7 cellular contexts compared by ENCODE assay signal in the genomic region with DNA sequence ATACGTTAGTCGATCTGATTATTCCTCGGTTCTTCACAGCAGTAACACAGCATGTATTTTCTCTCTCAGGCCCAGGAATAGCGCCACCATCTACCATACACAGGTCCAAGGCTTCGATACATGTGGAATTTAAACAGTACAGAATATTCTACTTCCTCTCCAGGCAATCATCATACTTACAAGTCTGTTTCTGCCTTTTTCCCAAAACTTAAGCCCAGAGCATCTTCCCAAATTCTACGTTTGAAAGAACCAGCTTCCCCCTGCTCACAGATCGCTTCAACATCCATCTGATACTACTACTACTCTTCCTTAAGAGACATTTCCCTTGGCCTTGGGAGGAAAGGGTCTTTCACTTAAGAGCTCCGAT. TPM values are rescaled to one million over a fixed set of nuclear protein-coding genes. Genes with fewer than 3 reads are reported as not detected.
DNase-seq lines count a peak whose midpoint lies in the region; ATAC-seq and TF ChIP-seq lines count a peak whose summit lies in the region.

No MANE protein-coding gene starts in this region.

- H3K27me3 ChIP-seq in MG63 (no peaks in the 10 kb centered on the region), esophagus squamous epithelium (no peaks in the 10 kb centered on the region)
- H3K27me3 ChIP-seq in naive thymus-derived CD4-positive, alpha-beta T cell (ENCODE audit: control insufficient read depth in 2 of 2, insufficient read depth in 2 of 2, low read length in 2 of 2) = no peaks in the 10 kb centered on the region

- peaks cover 16% of the 10 kb centered on the region for H3K4me1 Mint-ChIP-seq in T-helper 17 cell
- peaks cover 6 to 40% (median 28%) of the 10 kb centered on the region in 7 donors for H3K4me1 Mint-ChIP-seq in naive thymus-derived CD4-positive, alpha-beta T cell

- no peaks in the 10 kb centered on the region for H3K36me3 Mint-ChIP-seq in T-helper 17 cell (ENCODE audit: low read depth)
- H3K36me3 Mint-ChIP-seq in naive thymus-derived CD4-positive, alpha-beta T cell = peaks cover 0 to 13% (median 3%) of the 10 kb centered on the region in 5 donors

- peak; percentile 17 for DNase-seq in GM03348 (ENCODE audit: low spot score)
- DNase-seq in MG63 = no peak
- no peak for DNase-seq in T-helper 17 cell
- DNase-seq in esophagus squamous epithelium (lab: John Stamatoyannopoulos, UW) = peak; percentile 1
- DNase-seq in naive thymus-derived CD4-positive, alpha-beta T cell = peak in 2 of 9 donors; percentile 18 to 21
- no peak for DNase-seq in T1000 (lab: John Stamatoyannopoulos, UW)

- CTCF ChIA-PET in naive thymus-derived CD4-positive, alpha-beta T cell (lab: Charles Lee) = interaction anchor here (0.8 to 0.9 kb wide), 2 partner anchors 11 to 225 kb away, joined by 3 to 4 read pairs; no protein-coding TSS in a partner anchor

- peaks cover 6 to 34% (median 15%) of the 10 kb centered on the region in 3 donors for H3K4me1 ChIP-seq in esophagus squamous epithelium
- peaks cover 9 to 15% of the 10 kb centered on the region in 2 donors for H3K4me1 ChIP-seq in naive thymus-derived CD4-positive, alpha-beta T cell (ENCODE audit: control insufficient read depth in 2 of 2, insufficient read depth in 2 of 2, low read length in 2 of 2)

- peak overlapping the region; percentile 87 to 96 (median 94) for H3K27ac ChIP-seq in esophagus squamous epithelium
- peak overlapping the region; percentile 90 for H3K27ac ChIP-seq in naive thymus-derived CD4-positive, alpha-beta T cell (ENCODE audit: low read depth, low read length)

- H3K9me3 ChIP-seq in MG63 (no peaks in the 10 kb centered on the region), T-helper 17 cell (ENCODE audit: control insufficient read depth, low read length, poor library complexity, severe bottlenecking) (no peaks in the 10 kb centered on the region), esophagus squamous epithelium (no peaks in the 10 kb centered on the region)
- no peaks in the 10 kb centered on the region for H3K9me3 ChIP-seq in naive thymus-derived CD4-positive, alpha-beta T cell (ENCODE audit: control insufficient read depth in 2 of 3, low read length in 3 of 3)

- intact Hi-C loops in esophagus squamous epithelium (cut with DNase I) = loop anchor here (10.0 kb wide), 1 partner anchor 143 kb away; the partner anchor contains the start of gene ERO1A
- intact Hi-C loops in naive thymus-derived CD4-positive, alpha-beta T cell (cut with micrococcal nuclease) = loop anchor here (1.0 to 10.0 kb wide), 30 partner anchors 20 to 1457 kb away; partner anchors contain the start of genes DDHD1 (in 2 of the 2), GNPNAT1 (in 2 of the 2), PSMC6 (in 2 of the 2) and PTGER2 (in 2 of the 2)

- 0 to 1% methylated on average over 7 to 8 of the region's 8 CpGs for WGBS in esophagus squamous epithelium, 2 donors

- H3K4me3 ChIP-seq in MG63 = peak overlapping the region; percentile 70
- H3K4me3 ChIP-seq in esophagus squamous epithelium = peak overlapping the region; percentile 59 to 98 (median 82)
- peak overlapping the region; percentile 87 for H3K4me3 ChIP-seq in naive thymus-derived CD4-positive, alpha-beta T cell (ENCODE audit: low read length)

- ATAC-seq in T-helper 17 cell (no peak), HG03095 (IDR thresholded peaks at IDR 0.05; ENCODE audit: unreplicated experiment) (no peak)
- no peak for ATAC-seq in naive thymus-derived CD4-positive, alpha-beta T cell

- H3K36me3 ChIP-seq in MG63 = no peaks in the 10 kb centered on the region
- no peaks in the 10 kb centered on the region for H3K36me3 ChIP-seq in esophagus squamous epithelium
- H3K36me3 ChIP-seq in naive thymus-derived CD4-positive, alpha-beta T cell (ENCODE audit: control insufficient read depth in 2 of 3, insufficient read depth in 3 of 3, low read length in 3 of 3) = no peaks in the 10 kb centered on the region

- peak overlapping the region; percentile 98 for H3K27ac Mint-ChIP-seq in T-helper 17 cell
- H3K27ac Mint-ChIP-seq in naive thymus-derived CD4-positive, alpha-beta T cell = peak overlapping the region; percentile 64 to 95 (median 90)

- TF ChIP-seq CTCF in esophagus squamous epithelium (IDR thresholded peaks at IDR 0.05) = no peak

- H3K9me3 Mint-ChIP-seq in naive thymus-derived CD4-positive, alpha-beta T cell = peaks cover 0 to 1% (median 0%) of the 10 kb centered on the region in 11 donors

- peak overlapping the region; percentile 99 for H3K4me3 Mint-ChIP-seq in T-helper 17 cell
- peak overlapping the region; percentile 86 to 95 (median 91) for H3K4me3 Mint-ChIP-seq in naive thymus-derived CD4-positive, alpha-beta T cell

- no peaks in the 10 kb centered on the region for H3K27me3 Mint-ChIP-seq in T-helper 17 cell
- peaks cover 0 to 21% (median 0%) of the 10 kb centered on the region in 5 donors for H3K27me3 Mint-ChIP-seq in naive thymus-derived CD4-positive, alpha-beta T cell

- no peak for TF ChIP-seq POLR2A in esophagus squamous epithelium (IDR thresholded peaks at IDR 0.05)

- POLR2A ChIA-PET in naive thymus-derived CD4-positive, alpha-beta T cell (lab: Charles Lee) = interaction anchor here (0.6 to 1.9 kb wide), 15 partner anchors 25 to 687 kb away, joined by 3 to 8 read pairs (median 3); partner anchors contain the start of gene ERO1A

RNA-seq across cellular contexts. Expression of gene TXNDC16, which starts 0.6 kb away (rescaled TPM):
- total RNA-seq in MG63 (2014; rRNA removed; shearing (Covaris generic); ENCODE audit: low replicate concordance) = 0.37 and 1.9 TPM in 2 replicates
- total RNA-seq in T-helper 17 cell (10 to 100 TPM in 1 of 2 donors, 1 to 10 TPM in 1; 9.4 to 13.7 TPM), esophagus squamous epithelium (1 to 10 TPM; 1.5 to 6.1 (median 4.3) TPM)
- 10 to 100 TPM in 2 of 5 experiments, 1 to 10 TPM in 3; 6.9 to 15.8 (median 9.1) TPM for total RNA-seq in naive thymus-derived CD4-positive, alpha-beta T cell
- polyA plus RNA-seq in naive thymus-derived CD4-positive, alpha-beta T cell = 1 to 10 TPM; 2.0 to 2.6 TPM

RNA-seq across cellular contexts. Expression of gene GPR137C, which starts 1.0 kb away (rescaled TPM):
- total RNA-seq in MG63 (2014; rRNA removed; shearing (Covaris generic); ENCODE audit: low replicate concordance) = 0.81 and 1.1 TPM in 2 replicates
- total RNA-seq in T-helper 17 cell = under 1 TPM; 0.37 to 0.70 TPM
- total RNA-seq in esophagus squamous epithelium = under 1 TPM; 0.21 to 0.95 (median 0.35) TPM
- total RNA-seq in naive thymus-derived CD4-positive, alpha-beta T cell = under 1 TPM in 3 of 5 experiments, not detected in 2; 0.27 to 0.70 (median 0.34) TPM
- polyA plus RNA-seq in naive thymus-derived CD4-positive, alpha-beta T cell = not detected

Comparison
In these comparisons a context has a peak if more than half of its experiments do, and no peak if none do; other contexts are left out.
1. DNase-seq: peak in GM03348 (single experiment) and esophagus squamous epithelium (single experiment); none in MG63 (single experiment), T-helper 17 cell (0 of 3) and T1000 (single experiment).
2. Peak in every context shown above with its lines, with median percentiles within 50 percentile points of each other: H3K4me3 ChIP-seq.